5 cellular contexts compared by ENCODE assay signal in genomic region chr19:22025539-22025938, GRCh38. TPM values are rescaled to one million over a fixed set of nuclear protein-coding genes. Genes with fewer than 3 reads are reported as not detected.
"Had no signal": no experiment of that assay in that cellular context is flagged by ENCODE, and none has a peak within 500 bp of the region (broad histone marks: within the 10 kb centered on the region; RNA-seq: fewer than 3 reads in every experiment).

No MANE protein-coding gene starts in this region.

RNA-seq across cellular contexts. Expression of gene ZNF208, which starts 14.8 kb away (rescaled TPM):
- total RNA-seq: activated T-helper 1 cell treated with anti-CD3 and anti-CD28 coated beads, Interleukin-12 subunit alpha, Interleukin-12 subunit beta, Interleukin-2, Interleukin-4 antibody, amounts not matched to agents 30 ng/mL and 10 ng/mL and 1 ng/mL, durations not matched to agents 14 hours and 24 hours and 36 hours; cardiac muscle cell; chondrocyte had no signal

RNA-seq across cellular contexts. Expression of gene ZNF257, which starts 26.7 kb away (rescaled TPM):
- total RNA-seq: ascending aorta, astrocyte, cardiac muscle cell, chondrocyte had no signal
